In genomic region chr7:150631084-150631824, GRCh38 we compare ENCODE assay signal across 8 cellular contexts. TPM values are rescaled to one million over a fixed set of nuclear protein-coding genes. Genes with fewer than 3 reads are reported as not detected.
DNase-seq lines count a peak whose midpoint lies in the region; ATAC-seq and TF ChIP-seq lines count a peak whose summit lies in the region.

No MANE protein-coding gene starts in this region.

- ATAC-seq in GM23338 (no peak), HG03045 (IDR thresholded peaks at IDR 0.05; ENCODE audit: unreplicated experiment) (no peak), HG03457 (IDR thresholded peaks at IDR 0.05; ENCODE audit: unreplicated experiment) (no peak)

- H3K9me2 ChIP-seq in GM23338 (ENCODE audit: insufficient read depth): 0 out of 2 replicates have a peak, but pooled peaks cover 2% of the 10 kb centered on the region

- DNase-seq in GM23338 (ENCODE audit: low spot score): no peak
- DNase-seq in activated T-cell treated with anti-CD3 and anti-CD28 coated beads for 4 hours: peak; percentile 25
- DNase-seq in right atrium auricular region (ENCODE audit: low spot score): no peak
- peak in 5 of 6 experiments; percentile 21 to 63 (median 27) for DNase-seq in stimulated activated naive CD4-positive, alpha-beta T cell (lab: John Stamatoyannopoulos, UW)
- DNase-seq in HFFc6: no peak
- DNase-seq in epidermal melanocyte (ENCODE audit: insufficient read length, low spot score): no peak

- H3K27me3 ChIP-seq in GM23338 (ENCODE audit: insufficient read depth): no peaks in the 10 kb centered on the region
- no peaks in the 10 kb centered on the region for H3K27me3 ChIP-seq in right atrium auricular region

- no peaks in the 10 kb centered on the region for H4K20me1 ChIP-seq in GM23338 (replicated peaks; ENCODE audit: insufficient read depth)

- H3K4me3 Mint-ChIP-seq in GM23338 (no peak overlapping the region), HFFc6 (no peak overlapping the region)

- H3K27ac Mint-ChIP-seq in GM23338: no peak overlapping the region
- no peak overlapping the region for H3K27ac Mint-ChIP-seq in HFFc6

- peaks cover 4% of the 10 kb centered on the region; the same call in 1 of the 3 replicates for H3K4me1 Mint-ChIP-seq in GM23338
- no peaks in the 10 kb centered on the region for H3K4me1 Mint-ChIP-seq in HFFc6 (ENCODE audit: low read depth)

- no peak for TF ChIP-seq CTCF in GM23338 (conservative IDR thresholded peaks at IDR 0.05; ENCODE audit: low read depth in 2 of 2)
- no peak for TF ChIP-seq CTCF in right atrium auricular region (IDR thresholded peaks at IDR 0.05)
- no peak for TF ChIP-seq CTCF in HFFc6 (IDR thresholded peaks at IDR 0.05)

- no peak overlapping the region for H3K4me2 ChIP-seq in GM23338

- H3K9me3 ChIP-seq in right atrium auricular region: no peaks in the 10 kb centered on the region

- H3K4me3 ChIP-seq in GM23338 (no peak overlapping the region), right atrium auricular region (peak overlapping the region; percentile 43 to 45)

- 0 out of 2 replicates have a peak overlapping the region, but pooled peaks have one; percentile 47 for H2AFZ ChIP-seq in GM23338

- no peaks in the 10 kb centered on the region for H3K36me3 Mint-ChIP-seq in GM23338 (ENCODE audit: low read depth)
- H3K36me3 Mint-ChIP-seq in HFFc6 (ENCODE audit: low read depth): no peaks in the 10 kb centered on the region

- no peaks in the 10 kb centered on the region for H3F3A ChIP-seq in GM23338 (replicated peaks; ENCODE audit: low read depth)

- H3K36me3 ChIP-seq in GM23338 (ENCODE audit: insufficient read depth) (no peaks in the 10 kb centered on the region), right atrium auricular region (peaks cover 20% of the 10 kb centered on the region)

- no peak overlapping the region for H3K27ac ChIP-seq in GM23338 (ENCODE audit: low read depth)
- peak overlapping the region; percentile 84 to 96 for H3K27ac ChIP-seq in right atrium auricular region

- H3K4me1 ChIP-seq in GM23338 (ENCODE audit: insufficient read depth): no peaks in the 10 kb centered on the region; the same call in 1 of the 2 replicates
- peaks cover 0 to 49% of the 10 kb centered on the region in 2 donors for H3K4me1 ChIP-seq in right atrium auricular region

- H3K9me3 Mint-ChIP-seq in GM23338: peaks cover 4% of the 10 kb centered on the region; the same call in 2 of the 3 replicates
- H3K9me3 Mint-ChIP-seq in HFFc6: peaks cover 59% of the 10 kb centered on the region

- H3K27me3 Mint-ChIP-seq in GM23338 (ENCODE audit: insufficient read depth, low read depth, poor library complexity): peaks cover 4% of the 10 kb centered on the region
- no peaks in the 10 kb centered on the region; the same call in 1 of the 2 replicates for H3K27me3 Mint-ChIP-seq in HFFc6 (ENCODE audit: insufficient read depth)

- no peaks in the 10 kb centered on the region for H3K79me2 ChIP-seq in GM23338 (replicated peaks; ENCODE audit: insufficient read depth)

TF ChIP-seq in GM23338, 12 proteins besides CTCF, POLR2A, EP300 and RAD21 (continues in another document):
- TF ChIP-seq ZNF462 (CRISPR knock-in tag; IDR thresholded peaks at IDR 0.05) (no peak), NANOG (IDR thresholded peaks at IDR 0.05; ENCODE audit: borderline replicate concordance) (no peak), JUNB (IDR thresholded peaks at IDR 0.05; ENCODE audit: unreplicated experiment) (no peak), CREB1 (CRISPR knock-in tag; IDR thresholded peaks at IDR 0.05; ENCODE audit: low read depth) (no peak), REST (IDR thresholded peaks at IDR 0.05; ENCODE audit: unreplicated experiment) (no peak)

RNA-seq across cellular contexts. Expression of gene GIMAP6, which starts 0.9 kb away (rescaled TPM):
- not detected in 2 replicates for total RNA-seq in GM23338 (2014; rRNA removed; shearing (Covaris generic))
- not detected in 2 replicates for polyA plus RNA-seq in GM23338 (2016; fragmentation: Nextera tagmentation; extraction: Ambion mirVana)
- total RNA-seq in right atrium auricular region: 10 to 100 TPM; 15.8 to 21.5 TPM
- not detected for total RNA-seq in HFFc6 (2021; fragmentation: NEBNext Ultra II Directional; extraction: Animal tissue kit (Norgen Biotek cat#: 25700))

RNA-seq across cellular contexts. Expression of gene GIMAP2, which starts 54.3 kb away (rescaled TPM):
- not detected in 2 replicates for total RNA-seq in GM23338 (2014; rRNA removed; shearing (Covaris generic))
- not detected in 2 replicates for polyA plus RNA-seq in GM23338 (2016; fragmentation: Nextera tagmentation; extraction: Ambion mirVana)
- 1 to 10 TPM; 3.8 to 8.3 TPM for total RNA-seq in right atrium auricular region
- not detected for total RNA-seq in HFFc6 (2021; fragmentation: NEBNext Ultra II Directional; extraction: Animal tissue kit (Norgen Biotek cat#: 25700))

Comparison
In these comparisons a context has a peak if more than half of its experiments do, and no peak if none do; other contexts are left out.
1. DNase-seq: peak in activated T-cell treated with anti-CD3 and anti-CD28 coated beads for 4 hours (single experiment) and stimulated activated naive CD4-positive, alpha-beta T cell (5 of 6); none in GM23338 (single experiment), right atrium auricular region (single experiment), HFFc6 (single experiment) and epidermal melanocyte (single experiment).
2. RNA of gene GIMAP6, which starts 0.9 kb away (total RNA-seq): 15.8 to 21.5 TPM in right atrium auricular region; not detected in GM23338 and not detected in HFFc6; every median in the first group is over 10 times any median in the second.